In the genomic region with DNA sequence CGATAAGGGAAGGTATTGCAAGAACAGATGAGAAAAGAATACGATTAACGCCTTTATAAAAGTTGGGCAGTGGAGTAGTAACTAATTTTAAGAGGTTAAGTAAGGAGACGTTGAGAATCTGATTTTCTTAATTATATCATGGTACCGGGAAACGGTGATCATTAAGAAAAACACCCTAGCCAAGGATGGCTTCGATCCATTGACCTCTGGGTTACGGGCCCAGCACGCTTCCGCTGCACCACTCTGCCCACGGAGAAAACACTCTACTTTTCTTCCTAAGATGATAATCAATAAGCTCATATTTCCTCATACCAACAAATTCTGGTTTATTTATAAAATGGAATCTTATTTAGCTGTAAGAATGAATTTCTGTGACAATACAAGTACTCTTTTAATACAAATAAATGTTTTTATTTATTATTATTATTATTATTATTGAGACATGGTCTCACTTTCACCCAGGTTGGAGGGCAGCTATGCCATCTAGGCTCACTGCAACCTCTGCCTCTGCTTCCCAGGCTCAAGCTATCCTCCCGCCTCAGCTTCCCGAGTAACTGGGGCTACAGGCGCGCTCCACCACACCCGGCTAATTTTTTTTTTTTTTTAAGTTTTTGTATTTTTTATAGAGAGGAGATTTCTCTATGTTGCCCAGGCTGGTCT, we compare ENCODE assay signal across 31 cellular contexts. TPM values are rescaled to one million over a fixed set of nuclear protein-coding genes. Genes with fewer than 3 reads are reported as not detected.
DNase-seq lines count a peak whose midpoint lies in the region; ATAC-seq, FAIRE-seq and TF ChIP-seq lines count a peak whose summit lies in the region.
"Had no signal": no experiment of that assay in that cellular context is flagged by ENCODE, and none has a peak within 500 bp of the region (broad histone marks: within the 10 kb centered on the region; RNA-seq: fewer than 3 reads in every experiment).

No MANE protein-coding gene starts in this region.

- H3K4me2 ChIP-seq in IMR-90 (ENCODE audit: low read depth, low read length) (peak overlapping the region; percentile 28; the same call in 1 of the 2 replicates), K562 (ENCODE audit: insufficient read depth, low read length) (no peak overlapping the region)

- no peaks in the 10 kb centered on the region for H3K36me3 ChIP-seq in IMR-90 (ENCODE audit: control insufficient read depth, insufficient read depth, low read length)
- H3K36me3 ChIP-seq in K562 (ENCODE audit: control insufficient read depth, insufficient read depth, low read length): no peaks in the 10 kb centered on the region
- H3K36me3 ChIP-seq: HAP-1 had no signal

- no CpG with 5 or more reads among the region's 16 CpGs for WGBS in IMR-90 (ENCODE audit: extremely low coverage in 2 of 2, insufficient read length in 1 of 2), 2 experiments
- 89% methylated on average over 16 of the region's 16 CpGs for WGBS in K562 (ENCODE audit: insufficient coverage, low coverage, missing lambda C conversion rate)

- no peak overlapping the region for H4K8ac ChIP-seq in IMR-90 (ENCODE audit: low read depth in 2 of 2, low read length in 2 of 2)

- H2AK9ac ChIP-seq in IMR-90 (replicated peaks; ENCODE audit: low read depth, low read length, poor library complexity): no peak overlapping the region

- H3K4me3 ChIP-seq in IMR-90 (ENCODE audit: insufficient read depth, low read depth, low read length): no peak overlapping the region
- H3K4me3 ChIP-seq in K562: no peak overlapping the region
- H3K4me3 ChIP-seq: HAP-1, skin epidermis had no signal

- peaks cover 18% of the 10 kb centered on the region for H3K9me3 Mint-ChIP-seq in nephron progenitor cell

- H3K4me3 Mint-ChIP-seq in nephron progenitor cell: peak overlapping the region; percentile 37

- no peak overlapping the region for H2BK5ac ChIP-seq in IMR-90 (ENCODE audit: low read depth, low read length, poor library complexity, severe bottlenecking)

- no peak overlapping the region for H2BK120ac ChIP-seq in IMR-90 (ENCODE audit: low read depth, low read length)

- H2AFZ ChIP-seq in IMR-90 (replicated peaks; ENCODE audit: low read length, poor library complexity) (no peak overlapping the region), K562 (ENCODE audit: low read depth, low read length) (no peak overlapping the region)

- no peaks in the 10 kb centered on the region for H3K9me3 ChIP-seq in IMR-90 (ENCODE audit: control insufficient read depth, insufficient read depth, low read length)
- H3K9me3 ChIP-seq in K562 (replicated peaks; ENCODE audit: control insufficient read depth, insufficient read depth, low read depth, low read length): no peaks in the 10 kb centered on the region; the same call in 1 of the 2 replicates
- H3K9me3 ChIP-seq: HAP-1 had no signal

- no peak overlapping the region for H4K91ac ChIP-seq in IMR-90 (ENCODE audit: insufficient read depth, low read depth, low read length)

- H3K14ac ChIP-seq in IMR-90 (replicated peaks; ENCODE audit: low read depth, low read length): no peak overlapping the region

- TF ChIP-seq RAD21 in IMR-90 (IDR thresholded peaks at IDR 0.05; ENCODE audit: low read length) (no peak), K562 (CRISPR knock-in tag; conservative IDR thresholded peaks at IDR 0.05 in 1 of 2, IDR thresholded peaks at IDR 0.05 in 1 of 2) (no peak)

- H2BK20ac ChIP-seq in IMR-90 (ENCODE audit: low read depth, low read length): no peak overlapping the region

- BruUV-seq in IMR-90 (replicated peaks; lab: Mats Ljungman, UMichigan) (no TSS peak), K562 (replicated peaks; lab: Mats Ljungman, UMichigan) (no TSS peak)

- H4K5ac ChIP-seq in IMR-90 (ENCODE audit: low read depth, low read length): no peak overlapping the region

- H3K27ac ChIP-seq in IMR-90 (ENCODE audit: insufficient read depth, low read length): no peak overlapping the region
- H3K27ac ChIP-seq in K562 (ENCODE audit: extremely low read depth, low read depth, low read length): no peak overlapping the region
- H3K27ac ChIP-seq: C4-2B, skin epidermis, VCaP had no signal

- peaks cover 84% of the 10 kb centered on the region for H3K27me3 Mint-ChIP-seq in nephron progenitor cell (ENCODE audit: low read depth, poor library complexity)

- H3K56ac ChIP-seq in IMR-90 (ENCODE audit: extremely low read depth, insufficient read depth, low read length): no peak overlapping the region

- in situ Hi-C loops in IMR-90 (cut with MboI; ENCODE audit: low sequenced_read_pairs) (no loop called here), K562 (cut with MboI) (no loop called here)

- TF ChIP-seq POLR2A in IMR-90 (IDR thresholded peaks at IDR 0.05; ENCODE audit: low read depth, low read length) (no peak), K562 (conservative IDR thresholded peaks at IDR 0.05) (no peak)

- intact Hi-C loops in IMR-90 (cut with micrococcal nuclease): loop anchor here (1.0 kb wide), 1 partner anchor 28 kb away; no protein-coding TSS in a partner anchor
- intact Hi-C loops in K562 (cut with micrococcal nuclease): no loop called here

- no peaks in the 10 kb centered on the region for H3K36me3 Mint-ChIP-seq in nephron progenitor cell (ENCODE audit: low read depth)

- no peaks in the 10 kb centered on the region; the same call in 1 of the 2 replicates for H3K27me3 ChIP-seq in IMR-90 (ENCODE audit: control insufficient read depth, insufficient read depth, low read length)
- no peaks in the 10 kb centered on the region for H3K27me3 ChIP-seq in K562 (ENCODE audit: control insufficient read depth in 2 of 2, insufficient read depth in 2 of 2, low read length in 2 of 2)

- no peak overlapping the region for H3K18ac ChIP-seq in IMR-90 (ENCODE audit: low read depth, low read length)

- H2BK15ac ChIP-seq in IMR-90 (ENCODE audit: low read depth, low read length): no peak overlapping the region

- ATAC-seq in IMR-90 (ENCODE audit: low read depth) (peak; percentile 62), K562 (no peak), GM21367 (IDR thresholded peaks at IDR 0.05; ENCODE audit: unreplicated experiment) (no peak)
- ATAC-seq: left lobe of liver had no signal

- H3K9me1 ChIP-seq in IMR-90 (ENCODE audit: insufficient read depth, low read length) (no peaks in the 10 kb centered on the region), K562 (ENCODE audit: control insufficient read depth, insufficient read depth, low read length) (no peaks in the 10 kb centered on the region)

- no peaks in the 10 kb centered on the region for H3K4me1 ChIP-seq in IMR-90 (ENCODE audit: control insufficient read depth, insufficient read depth, low read length)
- H3K4me1 ChIP-seq in K562 (replicated peaks in 1 of 2; ENCODE audit: control insufficient read depth in 2 of 2, insufficient read depth in 2 of 2, low read length in 2 of 2): peaks cover 0 to 2% of the 10 kb centered on the region in 2 experiments; a peak in 2 of 5 replicates
- H3K4me1 ChIP-seq: HAP-1 had no signal

- TF ChIP-seq CTCF in IMR-90 (conservative IDR thresholded peaks at IDR 0.05; ENCODE audit: low read depth, low read length): no peak
- no peak for TF ChIP-seq CTCF in K562 (IDR thresholded peaks at IDR 0.05 in 2 of 3, conservative IDR thresholded peaks at IDR 0.05 in 1 of 3; ENCODE audit: insufficient read depth in 2 of 3, low read depth in 1 of 3, low read length in 3 of 3)
- no peak for TF ChIP-seq CTCF in nephron progenitor cell (IDR thresholded peaks at IDR 0.05)

- peak; percentile 20 for DNase-seq in NCI-H82 (lab: John Stamatoyannopoulos, UW)
- DNase-seq in NCI-H82 treated with DMSO at 0.1 percent for 48 hours (lab: John Stamatoyannopoulos, UW; ENCODE audit: unreplicated experiment): no peak
- DNase-seq in IMR-90: no peak
- DNase-seq in K562 (ENCODE audit: extremely low read depth in 1 of 4, low spot score in 3 of 4): no peak
- no peak for DNase-seq in nephron progenitor cell
- DNase-seq in activated naive CD4-positive, alpha-beta T cell treated with anti-CD3 and anti-CD28 coated beads, Interleukin-2, amount 50 U/mL, for 16 hours: no peak
- DNase-seq in SIG-M5 treated with dmso at 0.1 percent for 504 hours (lab: John Stamatoyannopoulos, UW; ENCODE audit: unreplicated experiment): no peak
- DNase-seq: activated CD4-positive, alpha-beta T cell treated with anti-CD3 and anti-CD28 coated beads, Interleukin-2, amount 50 U/mL, for 48 hours; activated gamma-delta T cell treated with Interleukin-2 at 50 U/mL for 16 hours; central memory CD4-positive, alpha-beta T cell; foreskin melanocyte; NCI-H1092 treated with DMSO at 0.1 percent for 48 hours; NCI-H2081 treated with DMSO at 0.1 percent for 48 hours; stimulated activated CD4-positive, alpha-beta T cell treated with anti-CD3 and anti-CD28 coated beads, Interleukin-2, amount 100 ng/mL, for 24 hours; stimulated activated naive CD4-positive, alpha-beta T cell had no signal

- POLR2A ChIA-PET in IMR-90 (lab: Charles Lee; ENCODE audit: unreplicated experiment) (interaction anchor here (0.6 kb wide), 1 partner anchor 54 kb away, joined by 4 read pairs; no protein-coding TSS in a partner anchor), K562 (lab: Yijun Ruan, JAX) (interaction anchor here (0.5 to 1.4 kb wide), 5 partner anchors 10 to 176 kb away, joined by 3 to 4 read pairs (median 4); no protein-coding TSS in a partner anchor)

- no peaks in the 10 kb centered on the region for H3K79me2 ChIP-seq in K562 (ENCODE audit: control insufficient read depth, insufficient read depth, low read length)

- H3K4ac ChIP-seq in IMR-90 (ENCODE audit: low read depth, low read length): no peak overlapping the region

- no peaks in the 10 kb centered on the region for H4K20me1 ChIP-seq in IMR-90 (ENCODE audit: insufficient read depth, low read length)
- no peaks in the 10 kb centered on the region for H4K20me1 ChIP-seq in K562 (replicated peaks; ENCODE audit: control insufficient read depth, insufficient read depth, low read length)

- no peak overlapping the region for H2AK5ac ChIP-seq in IMR-90 (ENCODE audit: low read depth, low read length)

- no peaks in the 10 kb centered on the region for H3K79me1 ChIP-seq in IMR-90 (ENCODE audit: low read depth in 1 of 2, low read length in 2 of 2)

- CTCF ChIA-PET in IMR-90 (lab: Yijun Ruan, JAX) (interaction anchor here (1.3 kb wide), 1 partner anchor 9 kb away, joined by 7 read pairs; no protein-coding TSS in a partner anchor), K562 (lab: Yijun Ruan, JAX; ENCODE audit: low intra/inter-chr PET ratio) (no interaction called here)

- no peak for TF ChIP-seq EP300 in K562 (IDR thresholded peaks at IDR 0.05; ENCODE audit: low read length)

- dilution Hi-C loops in IMR-90 (cut with HindIII; ENCODE audit: low sequenced_read_pairs, unreplicated experiment): no loop called here

- H3K23ac ChIP-seq in IMR-90 (ENCODE audit: low read depth, low read length): no peak overlapping the region

- no peak for FAIRE-seq in K562 (lab: Jason Lieb, UNC)
- FAIRE-seq: GM12891 had no signal

- no peaks in the 10 kb centered on the region for H3K4me1 Mint-ChIP-seq in nephron progenitor cell

- H3K9ac ChIP-seq in IMR-90 (ENCODE audit: low read depth, low read length) (no peak overlapping the region), K562 (ENCODE audit: insufficient read depth in 1 of 2, low read depth in 2 of 2, low read length in 2 of 2) (no peak overlapping the region)

- no peak overlapping the region for H3K27ac Mint-ChIP-seq in nephron progenitor cell

RNA-seq across cellular contexts. Expression of gene POM121L2, which starts 8.3 kb away (rescaled TPM):
- total RNA-seq in IMR-90 (2012; rRNA removed) (not detected in 2 replicates), K562 (2014; rRNA removed) (not detected in 2 replicates), K562 (2014; rRNA removed; fragmentation: Illumina TruSeq; extraction: Trizol) (not detected in 2 replicates), K562 (2015; rRNA removed; fragmentation: Illumina TruSeq; extraction: Trizol) (not detected in 2 replicates), K562 (2021) (not detected in 2 replicates)
- polyA plus RNA-seq in IMR-90 (2012; rRNA removed) (not detected in 2 replicates), K562 (2011; rRNA removed) (not detected in 2 replicates), K562 (2014; fragmentation: Illumina TruSeq; extraction: Trizol) (not detected in 2 replicates), K562 (2014; fragmentation: Nextera tagmentation; extraction: Ambion mirVana) (under 1 TPM; 0.23 to 0.45 TPM), K562 (2014; rRNA removed) (not detected in 2 replicates)
- polyA plus RNA-seq in IMR-90 (2012; cell fraction: cytosol; rRNA removed): not detected in 2 replicates
- polyA plus RNA-seq in IMR-90 (2012; cell fraction: nucleus; rRNA removed; ENCODE audit: low replicate concordance): not detected in 2 replicates
- total RNA-seq in K562 (2011; cell fraction: chromatin; rRNA removed; ENCODE audit: low replicate concordance): not detected in 2 replicates
- total RNA-seq in K562 (2011; cell fraction: nucleolus; rRNA removed): not detected in 2 replicates
- total RNA-seq in K562 (2011; cell fraction: nucleoplasm; rRNA removed): not detected in 2 replicates
- not detected in 2 replicates for polyA plus RNA-seq in K562 (2011; cell fraction: cytosol; rRNA removed)
- polyA plus RNA-seq in K562 (2011; cell fraction: nucleus; rRNA removed): not detected in 2 replicates
- polyA plus RNA-seq in K562 (2012): 0.22 and 0.40 TPM in 2 replicates
- not detected in 2 replicates for polyA minus RNA-seq in K562 (2011; rRNA and poly(A)+ RNA removed)
- not detected in 2 replicates for polyA minus RNA-seq in K562 (2011; cell fraction: cytosol; rRNA and poly(A)+ RNA removed)
- not detected in 2 replicates for polyA minus RNA-seq in K562 (2011; cell fraction: nucleus; rRNA and poly(A)+ RNA removed)
- total RNA-seq: dermis microvascular lymphatic vessel endothelial cell; epithelial cell of proximal tubule; left lobe of liver; LHCN-M2; mononuclear cell; NCI-H460; posterior vena cava; T-helper 1 cell treated with Interleukin-12 subunit alpha and Interleukin-12 subunit beta and Interleukin-4 antibody, amounts not matched to agents 30 ng/mL and 1 ng/mL, for 36 hours had no signal
- polyA plus RNA-seq: neural cell, thymus had no signal

RNA-seq across cellular contexts. Expression of gene PRSS16, which starts 56.2 kb away (rescaled TPM):
- total RNA-seq in IMR-90 (2012; rRNA removed): not detected in 2 replicates
- 0.14 and 0.39 TPM in 2 replicates for polyA plus RNA-seq in IMR-90 (2012; rRNA removed)
- polyA plus RNA-seq in IMR-90 (2012; cell fraction: cytosol; rRNA removed): 0.22 TPM in 2 replicates
- 0.82 and 1.1 TPM in 2 replicates for polyA plus RNA-seq in IMR-90 (2012; cell fraction: nucleus; rRNA removed; ENCODE audit: low replicate concordance)
- total RNA-seq in K562 (2011; cell fraction: chromatin; rRNA removed; ENCODE audit: low replicate concordance): 14.9 and 15.6 TPM in 2 replicates
- total RNA-seq in K562 (2011; cell fraction: nucleolus; rRNA removed): 14.3 and 15.8 TPM in 2 replicates
- 19.4 and 34.7 TPM in 2 replicates for total RNA-seq in K562 (2011; cell fraction: nucleoplasm; rRNA removed)
- 4.9 and 7.5 TPM in 2 replicates for total RNA-seq in K562 (2014; rRNA removed)
- 2.8 and 4.5 TPM in 2 replicates for total RNA-seq in K562 (2014; rRNA removed; fragmentation: Illumina TruSeq; extraction: Trizol)
- total RNA-seq in K562 (2015; rRNA removed; fragmentation: Illumina TruSeq; extraction: Trizol): 4.6 and 5.7 TPM in 2 replicates
- 12.1 and 12.7 TPM in 2 replicates for total RNA-seq in K562 (2021)
- 19.3 and 29.6 TPM in 2 replicates for polyA plus RNA-seq in K562 (2011; rRNA removed)
- polyA plus RNA-seq in K562 (2011; cell fraction: cytosol; rRNA removed): 32.3 and 43.3 TPM in 2 replicates
- polyA plus RNA-seq in K562 (2011; cell fraction: nucleus; rRNA removed): 50.1 and 60.0 TPM in 2 replicates
- 15.6 and 44.4 TPM in 2 replicates for polyA plus RNA-seq in K562 (2012)
- 13.1 and 17.4 TPM in 2 replicates for polyA plus RNA-seq in K562 (2014; fragmentation: Illumina TruSeq; extraction: Trizol)
- polyA plus RNA-seq in K562 (2014; fragmentation: Nextera tagmentation; extraction: Ambion mirVana): 10 to 100 TPM; 12.0 to 13.5 TPM
- polyA plus RNA-seq in K562 (2014; rRNA removed): 21.3 and 21.8 TPM in 2 replicates
- polyA minus RNA-seq in K562 (2011; rRNA and poly(A)+ RNA removed): 9.2 and 12.7 TPM in 2 replicates
- 5.9 and 6.6 TPM in 2 replicates for polyA minus RNA-seq in K562 (2011; cell fraction: cytosol; rRNA and poly(A)+ RNA removed)
- polyA minus RNA-seq in K562 (2011; cell fraction: nucleus; rRNA and poly(A)+ RNA removed): 9.0 and 19.1 TPM in 2 replicates
- total RNA-seq: dermis microvascular lymphatic vessel endothelial cell, LHCN-M2 had no signal
- polyA plus RNA-seq: neural cell had no signal
